ENCODE assay signal across 8 cellular contexts in the genomic region with DNA sequence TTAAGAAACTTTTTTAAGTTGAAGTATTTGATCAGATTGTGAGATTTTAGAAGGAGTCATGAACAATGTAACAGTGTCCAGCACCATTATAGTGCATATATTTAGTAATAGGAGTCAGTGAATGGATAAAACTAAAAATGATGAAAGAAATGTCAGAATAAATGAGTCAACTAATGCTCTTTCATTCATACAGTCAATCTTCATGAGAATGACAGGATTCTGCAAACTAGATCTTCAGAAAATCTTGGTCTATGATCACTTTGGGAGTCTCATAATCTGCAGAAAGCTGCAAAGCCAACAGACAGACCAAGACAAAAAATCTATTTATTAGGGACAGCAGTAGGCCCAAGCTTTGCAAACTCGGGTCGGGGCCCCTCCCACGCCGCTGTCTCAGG. TPM values are rescaled to one million over a fixed set of nuclear protein-coding genes. Genes with fewer than 3 reads are reported as not detected.
DNase-seq lines count a peak whose midpoint lies in the region; ATAC-seq and TF ChIP-seq lines count a peak whose summit lies in the region.

No MANE protein-coding gene starts in this region.

- H3K4me1 ChIP-seq in CD4-positive, CD25-positive, alpha-beta regulatory T cell (ENCODE audit: control insufficient read depth, insufficient read depth, low read length, poor library complexity, severe bottlenecking), result peaks cover 5% of the 10 kb centered on the region
- H3K4me1 ChIP-seq in neutrophil (ENCODE audit: control insufficient read depth in 1 of 2, insufficient read depth in 1 of 2, low read depth in 1 of 2, low read length in 1 of 2), result peaks cover 10% of the 10 kb centered on the region in 2 experiments
- H3K4me1 ChIP-seq in Karpas-422 (ENCODE audit: low read length), result 0 out of 2 replicates have a peak, but pooled peaks cover 3% of the 10 kb centered on the region

- peak overlapping the region; percentile 76 for H3K27ac ChIP-seq in CD4-positive, CD25-positive, alpha-beta regulatory T cell (ENCODE audit: insufficient read depth, low read length, poor library complexity, severe bottlenecking)
- H3K27ac ChIP-seq in neutrophil (peak overlapping the region; percentile 81), Karpas-422 (ENCODE audit: low read length) (no peak overlapping the region)

- DNase-seq in CD4-positive, CD25-positive, alpha-beta regulatory T cell, result peak in 1 of 3 donors; percentile 1
- DNase-seq in MV-4-11 (lab: John Stamatoyannopoulos, UW), result peak; percentile 39
- DNase-seq in epithelial cell of esophagus (ENCODE audit: low read depth), result no peak
- DNase-seq in NCI-H226, result no peak
- DNase-seq in Karpas-422, result no peak

- H3K79me2 ChIP-seq in Karpas-422 (ENCODE audit: low read length), result no peaks in the 10 kb centered on the region

- H3K4me2 ChIP-seq in Karpas-422 (ENCODE audit: low read depth, low read length, poor library complexity, severe bottlenecking), result no peak overlapping the region

- H3K4me3 Mint-ChIP-seq in CD4-positive, CD25-positive, alpha-beta regulatory T cell, result peak overlapping the region; percentile 83 to 94 (median 92)

- H3K27me3 Mint-ChIP-seq in CD4-positive, CD25-positive, alpha-beta regulatory T cell, result peaks cover 11% of the 10 kb centered on the region

- H3K27me3 ChIP-seq in CD4-positive, CD25-positive, alpha-beta regulatory T cell (ENCODE audit: control insufficient read depth, insufficient read depth, low read length), result no peaks in the 10 kb centered on the region
- H3K27me3 ChIP-seq in neutrophil, result no peaks in the 10 kb centered on the region
- H3K27me3 ChIP-seq in Karpas-422 (ENCODE audit: low read length), result no peaks in the 10 kb centered on the region

- no peaks in the 10 kb centered on the region for H3K9me2 ChIP-seq in Karpas-422 (replicated peaks; ENCODE audit: insufficient read depth, low read length)

- peaks cover 6% of the 10 kb centered on the region for H3K36me3 Mint-ChIP-seq in CD4-positive, CD25-positive, alpha-beta regulatory T cell

- peaks cover 0 to 4% (median 0%) of the 10 kb centered on the region in 7 donors for H3K9me3 Mint-ChIP-seq in CD4-positive, CD25-positive, alpha-beta regulatory T cell

- peak overlapping the region; percentile 33 for H3K4me3 ChIP-seq in CD4-positive, CD25-positive, alpha-beta regulatory T cell (ENCODE audit: low read depth, low read length)
- H3K4me3 ChIP-seq in epithelial cell of esophagus (ENCODE audit: low read length), result peak overlapping the region; percentile 73
- H3K4me3 ChIP-seq in neutrophil (ENCODE audit: low read depth in 1 of 2, low read length in 1 of 2), result peak overlapping the region; percentile 76 to 91
- no peak overlapping the region for H3K4me3 ChIP-seq in Karpas-422 (ENCODE audit: low read length)

- H2AFZ ChIP-seq in Karpas-422 (ENCODE audit: low read length), result no peak overlapping the region

- H4K20me1 ChIP-seq in Karpas-422 (ENCODE audit: insufficient read depth, low read depth, low read length), result no peaks in the 10 kb centered on the region

- peaks cover 4 to 16% (median 10%) of the 10 kb centered on the region in 4 donors for H3K4me1 Mint-ChIP-seq in CD4-positive, CD25-positive, alpha-beta regulatory T cell

- H3K9me3 ChIP-seq in CD4-positive, CD25-positive, alpha-beta regulatory T cell (ENCODE audit: control insufficient read depth in 2 of 2, low read length in 2 of 2), result no peaks in the 10 kb centered on the region
- H3K9me3 ChIP-seq in neutrophil (no peaks in the 10 kb centered on the region), Karpas-422 (ENCODE audit: low read length) (no peaks in the 10 kb centered on the region)

- no peak overlapping the region for H3K9ac ChIP-seq in Karpas-422 (ENCODE audit: low read length)

- peak overlapping the region; percentile 32 to 91 (median 89) for H3K27ac Mint-ChIP-seq in CD4-positive, CD25-positive, alpha-beta regulatory T cell

- no peaks in the 10 kb centered on the region for H3K36me3 ChIP-seq in CD4-positive, CD25-positive, alpha-beta regulatory T cell (ENCODE audit: control insufficient read depth, insufficient read depth, low read length)
- no peaks in the 10 kb centered on the region for H3K36me3 ChIP-seq in neutrophil
- no peaks in the 10 kb centered on the region for H3K36me3 ChIP-seq in Karpas-422 (ENCODE audit: insufficient read depth, low read length)

- TF ChIP-seq CTCF in epithelial cell of esophagus (IDR thresholded peaks at IDR 0.05; ENCODE audit: insufficient read depth, low read depth, low read length, missing control alignments) (no peak), neutrophil (IDR thresholded peaks at IDR 0.05) (no peak)

- ATAC-seq in CD4-positive, CD25-positive, alpha-beta regulatory T cell (ENCODE audit: low read depth in 2 of 2), result no peak
- ATAC-seq in HG03097 (IDR thresholded peaks at IDR 0.05; ENCODE audit: low FRiP score, unreplicated experiment) (no peak), HG03342 (IDR thresholded peaks at IDR 0.05; ENCODE audit: unreplicated experiment) (no peak)

RNA-seq across cellular contexts. Expression of a gene that starts 0.7 kb away (rescaled TPM):
- 1.6 TPM for total RNA-seq in CD4-positive, CD25-positive, alpha-beta regulatory T cell
- polyA plus RNA-seq in CD4-positive, CD25-positive, alpha-beta regulatory T cell, result 1 to 10 TPM; 3.9 to 5.6 (median 4.7) TPM
- not detected in 2 replicates for total RNA-seq in Karpas-422 (2014; rRNA removed; shearing (Covaris generic); ENCODE audit: low replicate concordance)

RNA-seq across cellular contexts. Expression of a gene that starts 4.2 kb away (rescaled TPM):
- total RNA-seq in CD4-positive, CD25-positive, alpha-beta regulatory T cell, result not detected
- polyA plus RNA-seq in CD4-positive, CD25-positive, alpha-beta regulatory T cell, result not detected
- not detected in 2 replicates for total RNA-seq in Karpas-422 (2014; rRNA removed; shearing (Covaris generic); ENCODE audit: low replicate concordance)
